8 cellular contexts compared by ENCODE assay signal in genomic region chr6:89298680-89299450, GRCh38. TPM values are rescaled to one million over a fixed set of nuclear protein-coding genes. Genes with fewer than 3 reads are reported as not detected.
A peak's percentile ranks its signal among the peaks of the same experiment; 100 is the strongest.
DNase-seq lines count a peak whose midpoint lies in the region; ATAC-seq and TF ChIP-seq lines count a peak whose summit lies in the region.
"Had no signal": no experiment of that assay in that cellular context is flagged by ENCODE, and none has a peak within 500 bp of the region (broad histone marks: within the 10 kb centered on the region; RNA-seq: fewer than 3 reads in every experiment).

No MANE protein-coding gene starts in this region.

- no peaks in the 10 kb centered on the region for H3K9me3 ChIP-seq in MG63

- peaks cover 25% of the 10 kb centered on the region for H3K4me1 Mint-ChIP-seq in activated T-helper 2 cell treated with anti-CD3 and anti-CD28 coated beads, Interferon-gamma antibody, Interleukin-2, Interleukin-4, amounts not matched to agents 10 μg/mL and 5 μg/mL and 100 μg/mL, durations not matched to agents 14 hours and 24 hours and 36 hours (ENCODE audit: low read depth)

- no peak for TF ChIP-seq POLR2A in erythroblast (IDR thresholded peaks at IDR 0.05; ENCODE audit: low read length)

- H3K36me3 ChIP-seq in MG63: no peaks in the 10 kb centered on the region

- intact Hi-C loops in activated T-helper 2 cell treated with anti-CD3 and anti-CD28 coated beads, Interferon-gamma antibody, Interleukin-2, Interleukin-4, amounts not matched to agents 10 μg/mL and 5 μg/mL and 100 μg/mL, durations not matched to agents 14 hours and 24 hours and 36 hours (cut with micrococcal nuclease): loop anchor here (1.0 to 5.0 kb wide), 2 partner anchors 51 to 152 kb away; partner anchors contain the start of gene PM20D2

- H3K9me3 Mint-ChIP-seq in activated T-helper 2 cell treated with anti-CD3 and anti-CD28 coated beads, Interferon-gamma antibody, Interleukin-2, Interleukin-4, amounts not matched to agents 10 μg/mL and 5 μg/mL and 100 μg/mL, durations not matched to agents 14 hours and 24 hours and 36 hours: no peaks in the 10 kb centered on the region

- H3K27ac Mint-ChIP-seq in activated T-helper 2 cell treated with anti-CD3 and anti-CD28 coated beads, Interferon-gamma antibody, Interleukin-2, Interleukin-4, amounts not matched to agents 10 μg/mL and 5 μg/mL and 100 μg/mL, durations not matched to agents 14 hours and 24 hours and 36 hours: peak overlapping the region; percentile 83

- peak; percentile 77 for DNase-seq in MG63
- DNase-seq in activated T-helper 2 cell treated with anti-CD3 and anti-CD28 coated beads, Interferon-gamma antibody, Interleukin-2, Interleukin-4, amounts not matched to agents 10 μg/mL and 5 μg/mL and 100 μg/mL, durations not matched to agents 14 hours and 24 hours and 36 hours (ENCODE audit: low spot score): peak; percentile 51
- peak; percentile 36 to 75 for DNase-seq in lung microvascular endothelial cell (ENCODE audit: low read depth in 2 of 2)
- DNase-seq in erythroblast (lab: John Stamatoyannopoulos, UW): no peak
- DNase-seq in NCI-H345 (lab: John Stamatoyannopoulos, UW): no peak

- H3K27me3 Mint-ChIP-seq in activated T-helper 2 cell treated with anti-CD3 and anti-CD28 coated beads, Interferon-gamma antibody, Interleukin-2, Interleukin-4, amounts not matched to agents 10 μg/mL and 5 μg/mL and 100 μg/mL, durations not matched to agents 14 hours and 24 hours and 36 hours (ENCODE audit: low read depth): peaks cover 2% of the 10 kb centered on the region

- H3K4me3 ChIP-seq in MG63: no peak overlapping the region
- H3K4me3 ChIP-seq: SK-N-MC had no signal

- H3K27me3 ChIP-seq in MG63: no peaks in the 10 kb centered on the region

- ATAC-seq in GM21619 (IDR thresholded peaks at IDR 0.05; ENCODE audit: unreplicated experiment): peak; percentile 31
- no peak for ATAC-seq in GM18519 (IDR thresholded peaks at IDR 0.05; ENCODE audit: low FRiP score, unreplicated experiment)

- no peaks in the 10 kb centered on the region for H3K36me3 Mint-ChIP-seq in activated T-helper 2 cell treated with anti-CD3 and anti-CD28 coated beads, Interferon-gamma antibody, Interleukin-2, Interleukin-4, amounts not matched to agents 10 μg/mL and 5 μg/mL and 100 μg/mL, durations not matched to agents 14 hours and 24 hours and 36 hours (ENCODE audit: low read depth)

- no peak overlapping the region for H3K4me3 Mint-ChIP-seq in activated T-helper 2 cell treated with anti-CD3 and anti-CD28 coated beads, Interferon-gamma antibody, Interleukin-2, Interleukin-4, amounts not matched to agents 10 μg/mL and 5 μg/mL and 100 μg/mL, durations not matched to agents 14 hours and 24 hours and 36 hours (ENCODE audit: low read depth)

RNA-seq across cellular contexts. Expression of gene GABRR2, which starts 16.2 kb away (rescaled TPM):
- total RNA-seq in MG63 (2014; rRNA removed; shearing (Covaris generic); ENCODE audit: low replicate concordance): not detected in 2 replicates
- total RNA-seq in activated T-helper 2 cell treated with anti-CD3 and anti-CD28 coated beads, Interferon-gamma antibody, Interleukin-2, Interleukin-4, amounts not matched to agents 10 μg/mL and 5 μg/mL and 100 μg/mL, durations not matched to agents 14 hours and 24 hours and 36 hours: 0.34 and 0.78 TPM in 2 replicates
- total RNA-seq in lung microvascular endothelial cell: 0.22 and 0.40 TPM in 2 replicates

RNA-seq across cellular contexts. Expression of gene UBE2J1, which starts 53.7 kb away (rescaled TPM):
- total RNA-seq in MG63 (2014; rRNA removed; shearing (Covaris generic); ENCODE audit: low replicate concordance): 42.3 and 69.9 TPM in 2 replicates
- 34.4 and 34.8 TPM in 2 replicates for total RNA-seq in activated T-helper 2 cell treated with anti-CD3 and anti-CD28 coated beads, Interferon-gamma antibody, Interleukin-2, Interleukin-4, amounts not matched to agents 10 μg/mL and 5 μg/mL and 100 μg/mL, durations not matched to agents 14 hours and 24 hours and 36 hours
- 45.2 and 55.8 TPM in 2 replicates for total RNA-seq in lung microvascular endothelial cell

Comparison
In these comparisons a context has a peak if more than half of its experiments do, and no peak if none do; other contexts are left out.
1. DNase-seq: peak in MG63 (single experiment), activated T-helper 2 cell treated with anti-CD3 and anti-CD28 coated beads, Interferon-gamma antibody, Interleukin-2, Interleukin-4, amounts not matched to agents 10 μg/mL and 5 μg/mL and 100 μg/mL, durations not matched to agents 14 hours and 24 hours and 36 hours (single experiment) and lung microvascular endothelial cell (2 of 2); none in erythroblast (0 of 2) and NCI-H345 (single experiment).